1 cellular context compared by ENCODE assay signal in genomic region chr12:56224102-56224701, GRCh38.
TF ChIP-seq lines count a peak whose summit lies in the region.

TSS of gene NABP2 (plus strand) at chr12:56224342. CDS start at chr12:56224857, 515 bp downstream.

TF ChIP-seq in K562, 482 proteins besides CTCF, POLR2A, EP300 and RAD21 (continued from another document):
- TF ChIP-seq, protein P1, sequence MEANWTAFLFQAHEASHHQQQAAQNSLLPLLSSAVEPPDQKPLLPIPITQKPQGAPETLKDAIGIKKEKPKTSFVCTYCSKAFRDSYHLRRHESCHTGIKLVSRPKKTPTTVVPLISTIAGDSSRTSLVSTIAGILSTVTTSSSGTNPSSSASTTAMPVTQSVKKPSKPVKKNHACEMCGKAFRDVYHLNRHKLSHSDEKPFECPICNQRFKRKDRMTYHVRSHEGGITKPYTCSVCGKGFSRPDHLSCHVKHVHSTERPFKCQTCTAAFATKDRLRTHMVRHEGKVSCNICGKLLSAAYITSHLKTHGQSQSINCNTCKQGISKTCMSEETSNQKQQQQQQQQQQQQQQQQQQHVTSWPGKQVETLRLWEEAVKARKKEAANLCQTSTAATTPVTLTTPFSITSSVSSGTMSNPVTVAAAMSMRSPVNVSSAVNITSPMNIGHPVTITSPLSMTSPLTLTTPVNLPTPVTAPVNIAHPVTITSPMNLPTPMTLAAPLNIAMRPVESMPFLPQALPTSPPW (CRISPR knock-in tag; IDR thresholded peaks at IDR 0.05): peak; percentile 75
- peak; percentile 66 for TF ChIP-seq ZFX (CRISPR knock-in tag; IDR thresholded peaks at IDR 0.05)
- no peak for TF ChIP-seq MAFF (IDR thresholded peaks at IDR 0.05; ENCODE audit: low read length)
- no peak; the same call in 1 of the 2 replicates for TF ChIP-seq ZNF384 (IDR thresholded peaks at IDR 0.05; ENCODE audit: low read depth, low read length)
- TF ChIP-seq TCF7 (IDR thresholded peaks at IDR 0.05; ENCODE audit: borderline replicate concordance): 0 out of 2 replicates have a peak, but pooled peaks have one; percentile 59
- TF ChIP-seq ZBTB7A (IDR thresholded peaks at IDR 0.05; ENCODE audit: borderline replicate concordance, control insufficient read depth, low read depth, low read length): peak; percentile 100
- TF ChIP-seq POLR2H (tag; IDR thresholded peaks at IDR 0.05; ENCODE audit: low read depth): no peak
- TF ChIP-seq MAFK (IDR thresholded peaks at IDR 0.05; ENCODE audit: low read length): 0 out of 2 replicates have a peak, but pooled peaks have one; percentile 1
- peak; percentile 16 to 48; a peak in 2 of 4 replicates for TF ChIP-seq SIN3A (IDR thresholded peaks at IDR 0.05; ENCODE audit: borderline replicate concordance in 2 of 2, control insufficient read depth in 1 of 2, low read depth in 2 of 2, low read length in 2 of 2)
- TF ChIP-seq CAMTA2 (CRISPR knock-in tag; conservative IDR thresholded peaks at IDR 0.05): no peak
- peak in 1 of 2 experiments; percentile 64; a peak in 1 of 4 replicates for TF ChIP-seq HDAC1 (IDR thresholded peaks at IDR 0.05)
- TF ChIP-seq ZBTB33 (CRISPR knock-in tag; IDR thresholded peaks at IDR 0.05): peak; percentile 85
- peak; percentile 86 for TF ChIP-seq ZZZ3 (IDR thresholded peaks at IDR 0.05)
- TF ChIP-seq RBBP5 (IDR thresholded peaks at IDR 0.05; ENCODE audit: borderline replicate concordance, insufficient read depth, low read length, poor library complexity, severe bottlenecking): peak; percentile 76
- TF ChIP-seq RBFOX2 (IDR thresholded peaks at IDR 0.05; ENCODE audit: low read depth, low read length): peak; percentile 82
- TF ChIP-seq TRIM25 (IDR thresholded peaks at IDR 0.05; ENCODE audit: borderline replicate concordance): no peak
- TF ChIP-seq, protein P2, sequence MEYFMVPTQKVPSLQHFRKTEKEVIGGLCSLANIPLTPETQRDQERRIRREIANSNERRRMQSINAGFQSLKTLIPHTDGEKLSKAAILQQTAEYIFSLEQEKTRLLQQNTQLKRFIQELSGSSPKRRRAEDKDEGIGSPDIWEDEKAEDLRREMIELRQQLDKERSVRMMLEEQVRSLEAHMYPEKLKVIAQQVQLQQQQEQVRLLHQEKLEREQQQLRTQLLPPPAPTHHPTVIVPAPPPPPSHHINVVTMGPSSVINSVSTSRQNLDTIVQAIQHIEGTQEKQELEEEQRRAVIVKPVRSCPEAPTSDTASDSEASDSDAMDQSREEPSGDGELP (CRISPR knock-in tag; IDR thresholded peaks at IDR 0.05; ENCODE audit: borderline replicate concordance): peak; percentile 83
- peak; percentile 93 for TF ChIP-seq ZBTB40 (IDR thresholded peaks at IDR 0.05)
- TF ChIP-seq ZBTB40 (CRISPR knock-in tag; IDR thresholded peaks at IDR 0.05): no peak
- TF ChIP-seq ATF1 (CRISPR knock-in tag; IDR thresholded peaks at IDR 0.05): no peak
- TF ChIP-seq ATF1 (tag; IDR thresholded peaks at IDR 0.05): peak; percentile 88
- 0 out of 2 replicates have a peak, but pooled peaks have one; percentile 9 for TF ChIP-seq THAP12 (CRISPR knock-in tag; IDR thresholded peaks at IDR 0.05)
- no peak for TF ChIP-seq ZNF696 (CRISPR knock-in tag; conservative IDR thresholded peaks at IDR 0.05)
- peak; percentile 86; the same call in 1 of the 2 replicates for TF ChIP-seq SP1 (CRISPR knock-in tag; IDR thresholded peaks at IDR 0.05)
- no peak for TF ChIP-seq RERE (CRISPR knock-in tag; IDR thresholded peaks at IDR 0.05; ENCODE audit: borderline replicate concordance)
